ENCODE assay signal across 1 cellular context in the genomic region with DNA sequence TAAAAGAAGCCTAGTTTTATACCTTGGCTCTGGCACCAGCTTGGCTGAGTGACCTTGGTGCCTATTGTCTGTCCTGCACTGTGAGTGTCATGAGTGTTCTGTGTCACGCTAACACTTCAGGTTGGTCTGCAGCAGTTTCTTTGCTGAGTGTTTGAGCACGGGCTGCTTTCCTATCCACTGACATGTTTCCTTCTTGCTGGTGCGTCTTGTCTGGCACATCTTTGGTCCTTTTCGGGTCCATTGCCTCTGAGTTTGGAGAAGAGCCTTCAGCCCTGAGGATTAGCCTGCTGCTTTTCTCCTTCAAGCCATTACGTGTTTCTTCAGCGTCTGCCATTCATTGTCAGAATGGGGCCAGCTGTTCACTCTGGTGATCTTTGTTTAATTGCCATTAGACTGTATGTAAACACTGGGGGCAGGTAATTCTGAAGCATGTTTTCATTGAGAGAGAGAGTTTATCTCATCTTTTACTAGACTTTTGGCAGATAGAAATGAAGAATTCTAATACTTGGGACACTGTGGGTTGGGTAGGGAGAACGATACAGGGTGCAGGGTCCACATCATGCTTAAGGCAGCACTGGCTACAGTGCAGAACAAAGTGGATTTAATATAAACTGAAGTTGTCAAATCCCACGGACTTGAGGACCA.
TF ChIP-seq lines count a peak whose summit lies in the region.

No MANE protein-coding gene starts in this region.

TF ChIP-seq in H1, 55 proteins besides CTCF, POLR2A, EP300 and RAD21:
- no peak for TF ChIP-seq SIN3A (conservative IDR thresholded peaks at IDR 0.05 in 1 of 2, IDR thresholded peaks at IDR 0.05 in 1 of 2; ENCODE audit: low read depth in 1 of 2, low read length in 2 of 2)
- TF ChIP-seq PHF8 (conservative IDR thresholded peaks at IDR 0.05; ENCODE audit: low read depth, low read length) = no peak
- no peak for TF ChIP-seq RXRA (IDR thresholded peaks at IDR 0.05; ENCODE audit: insufficient read depth, low read depth, low read length)
- TF ChIP-seq CREB1 (IDR thresholded peaks at IDR 0.05) = no peak
- no peak for TF ChIP-seq KDM4A (IDR thresholded peaks at IDR 0.05; ENCODE audit: low read depth, low read length, severe bottlenecking)
- TF ChIP-seq SAP30 (IDR thresholded peaks at IDR 0.05; ENCODE audit: insufficient read depth, insufficient replicate concordance, low read length) = no peak
- TF ChIP-seq RFX5 (IDR thresholded peaks at IDR 0.05; ENCODE audit: borderline replicate concordance, low read depth, low read length) = no peak
- no peak for TF ChIP-seq SP4 (IDR thresholded peaks at IDR 0.05; ENCODE audit: low read length)
- TF ChIP-seq GTF2F1 (IDR thresholded peaks at IDR 0.05; ENCODE audit: borderline replicate concordance, low read depth, low read length) = no peak
- TF ChIP-seq ATF2 (IDR thresholded peaks at IDR 0.05; ENCODE audit: low read length) = no peak
- no peak for TF ChIP-seq RNF2 (IDR thresholded peaks at IDR 0.05; ENCODE audit: borderline replicate concordance, low read depth, low read length, missing control alignments, poor library complexity, severe bottlenecking)
